ENCODE assay signal across 8 cellular contexts in genomic region chr2:43106767-43107527, GRCh38.
DNase-seq lines count a peak whose midpoint lies in the region; ATAC-seq and TF ChIP-seq lines count a peak whose summit lies in the region.

No MANE protein-coding gene starts in this region.

- H3K36me3 Mint-ChIP-seq in CD8-positive, alpha-beta T cell, result peaks cover 7% of the 10 kb centered on the region
- H3K36me3 Mint-ChIP-seq in nephron (ENCODE audit: low read depth), result no peaks in the 10 kb centered on the region
- H3K36me3 Mint-ChIP-seq in activated T-helper 17 cell treated with anti-CD3 and anti-CD28 coated beads, Interleukin-2, amount 50 U/mL, for 72 hours (ENCODE audit: low read depth), result no peaks in the 10 kb centered on the region
- H3K36me3 Mint-ChIP-seq in activated CD4-positive, alpha-beta T cell treated with anti-CD3 and anti-CD28 coated beads, Interleukin-2, amount 10 ng/mL, durations not matched to agents 24 days and 14 days (ENCODE audit: low read depth), result peaks cover 17% of the 10 kb centered on the region

- no peak overlapping the region for H3K4me3 Mint-ChIP-seq in CD8-positive, alpha-beta T cell
- H3K4me3 Mint-ChIP-seq in nephron, result no peak overlapping the region
- no peak overlapping the region for H3K4me3 Mint-ChIP-seq in activated T-helper 17 cell treated with anti-CD3 and anti-CD28 coated beads, Interleukin-2, amount 50 U/mL, for 72 hours
- no peak overlapping the region for H3K4me3 Mint-ChIP-seq in activated CD4-positive, alpha-beta T cell treated with anti-CD3 and anti-CD28 coated beads, Interleukin-2, amount 10 ng/mL, durations not matched to agents 24 days and 14 days

- TF ChIP-seq CTCF in CD8-positive, alpha-beta T cell (IDR thresholded peaks at IDR 0.05), result no peak
- TF ChIP-seq CTCF in dorsolateral prefrontal cortex (IDR thresholded peaks at IDR 0.05 in 54 of 56, conservative IDR thresholded peaks at IDR 0.05 in 2 of 56; ENCODE audit: low read depth in 1 of 56, partially characterized antibody in 56 of 56) (no peak), nephron (IDR thresholded peaks at IDR 0.05; ENCODE audit: unreplicated experiment in 3 of 3) (no peak)

- H3K4me1 ChIP-seq in CD8-positive, alpha-beta T cell (ENCODE audit: insufficient read depth, low read length), result no peaks in the 10 kb centered on the region

- H3K9me3 ChIP-seq in CD8-positive, alpha-beta T cell (ENCODE audit: low read length), result no peaks in the 10 kb centered on the region

- CTCF ChIA-PET in CD8-positive, alpha-beta T cell (lab: Charles Lee), result no interaction called here

- intact Hi-C loops in CD8-positive, alpha-beta T cell (cut with DNase I, micrococcal nuclease), result no loop called here
- intact Hi-C loops in dorsolateral prefrontal cortex (cut with DNase I), result loop anchor here in 1 of 2 donors (10.0 kb wide), 1 partner anchor 378 kb away; no protein-coding TSS in a partner anchor
- intact Hi-C loops in activated CD4-positive, alpha-beta T cell treated with anti-CD3 and anti-CD28 coated beads, Interleukin-2, amount 10 ng/mL, durations not matched to agents 24 days and 14 days (cut with micrococcal nuclease), result no loop called here

- H3K4me1 Mint-ChIP-seq in CD8-positive, alpha-beta T cell (ENCODE audit: low read depth), result peaks cover 25% of the 10 kb centered on the region
- peaks cover 73% of the 10 kb centered on the region for H3K4me1 Mint-ChIP-seq in nephron
- H3K4me1 Mint-ChIP-seq in activated T-helper 17 cell treated with anti-CD3 and anti-CD28 coated beads, Interleukin-2, amount 50 U/mL, for 72 hours, result peaks cover 6% of the 10 kb centered on the region
- H3K4me1 Mint-ChIP-seq in activated CD4-positive, alpha-beta T cell treated with anti-CD3 and anti-CD28 coated beads, Interleukin-2, amount 10 ng/mL, durations not matched to agents 24 days and 14 days, result peaks cover 4% of the 10 kb centered on the region

- peak overlapping the region; percentile 49 for H3K27ac Mint-ChIP-seq in CD8-positive, alpha-beta T cell
- peak overlapping the region; percentile 77 to 90 (median 85) for H3K27ac Mint-ChIP-seq in nephron
- H3K27ac Mint-ChIP-seq in activated T-helper 17 cell treated with anti-CD3 and anti-CD28 coated beads, Interleukin-2, amount 50 U/mL, for 72 hours, result no peak overlapping the region
- H3K27ac Mint-ChIP-seq in activated CD4-positive, alpha-beta T cell treated with anti-CD3 and anti-CD28 coated beads, Interleukin-2, amount 10 ng/mL, durations not matched to agents 24 days and 14 days, result no peak overlapping the region

- H3K9me3 Mint-ChIP-seq in CD8-positive, alpha-beta T cell, result no peaks in the 10 kb centered on the region
- H3K9me3 Mint-ChIP-seq in nephron, result peaks cover 3% of the 10 kb centered on the region
- H3K9me3 Mint-ChIP-seq in activated T-helper 17 cell treated with anti-CD3 and anti-CD28 coated beads, Interleukin-2, amount 50 U/mL, for 72 hours, result no peaks in the 10 kb centered on the region
- peaks cover 5% of the 10 kb centered on the region for H3K9me3 Mint-ChIP-seq in activated CD4-positive, alpha-beta T cell treated with anti-CD3 and anti-CD28 coated beads, Interleukin-2, amount 10 ng/mL, durations not matched to agents 24 days and 14 days

- no peaks in the 10 kb centered on the region for H3K27me3 Mint-ChIP-seq in CD8-positive, alpha-beta T cell (ENCODE audit: low read depth)
- peaks cover 6% of the 10 kb centered on the region for H3K27me3 Mint-ChIP-seq in nephron (ENCODE audit: low read depth)
- H3K27me3 Mint-ChIP-seq in activated T-helper 17 cell treated with anti-CD3 and anti-CD28 coated beads, Interleukin-2, amount 50 U/mL, for 72 hours, result no peaks in the 10 kb centered on the region
- no peaks in the 10 kb centered on the region for H3K27me3 Mint-ChIP-seq in activated CD4-positive, alpha-beta T cell treated with anti-CD3 and anti-CD28 coated beads, Interleukin-2, amount 10 ng/mL, durations not matched to agents 24 days and 14 days

- no peak overlapping the region for H3K4me3 ChIP-seq in CD8-positive, alpha-beta T cell (ENCODE audit: low read depth, low read length)
- no peak overlapping the region for H3K4me3 ChIP-seq in dorsolateral prefrontal cortex

- H3K27ac ChIP-seq in CD8-positive, alpha-beta T cell (ENCODE audit: low read depth, low read length), result no peak overlapping the region
- H3K27ac ChIP-seq in dorsolateral prefrontal cortex, result peak overlapping the region in 49 of 59 donors; percentile 11 to 85 (median 64)

- DNase-seq in CD8-positive, alpha-beta T cell, result no peak
- peak; percentile 84 for DNase-seq in M059J (ENCODE audit: low read depth)
- DNase-seq in dorsolateral prefrontal cortex, result no peak
- no peak for DNase-seq in activated CD4-positive, alpha-beta T cell treated with anti-CD3 and anti-CD28 coated beads, Interleukin-2, amount 10 ng/mL, durations not matched to agents 24 days and 14 days
- DNase-seq in AG20443 (ENCODE audit: low spot score), result no peak
- no peak for DNase-seq in stimulated activated CD4-positive, alpha-beta T cell treated with anti-CD3 and anti-CD28 coated beads, Interleukin-4, amount 100 ng/mL, for 24 hours

- H3K27me3 ChIP-seq in CD8-positive, alpha-beta T cell (ENCODE audit: insufficient read depth, low read length), result no peaks in the 10 kb centered on the region
- no peaks in the 10 kb centered on the region for H3K27me3 ChIP-seq in dorsolateral prefrontal cortex

- ATAC-seq in CD8-positive, alpha-beta T cell, result no peak
- no peak for ATAC-seq in activated T-helper 17 cell treated with anti-CD3 and anti-CD28 coated beads, Interleukin-2, amount 50 U/mL, for 72 hours (replicated peaks)

- no peaks in the 10 kb centered on the region for H3K36me3 ChIP-seq in CD8-positive, alpha-beta T cell (ENCODE audit: insufficient read depth, low read length)

- POLR2A ChIA-PET in CD8-positive, alpha-beta T cell (lab: Charles Lee), result no interaction called here

Comparison
In these comparisons a context has a peak if more than half of its experiments do, and no peak if none do; other contexts are left out.
1. H3K27ac Mint-ChIP-seq: peak in CD8-positive, alpha-beta T cell (single experiment) and nephron (3 of 3); none in activated T-helper 17 cell treated with anti-CD3 and anti-CD28 coated beads, Interleukin-2, amount 50 U/mL, for 72 hours (single experiment) and activated CD4-positive, alpha-beta T cell treated with anti-CD3 and anti-CD28 coated beads, Interleukin-2, amount 10 ng/mL, durations not matched to agents 24 days and 14 days (single experiment).